ENCODE assay signal across 8 cellular contexts in the genomic region with DNA sequence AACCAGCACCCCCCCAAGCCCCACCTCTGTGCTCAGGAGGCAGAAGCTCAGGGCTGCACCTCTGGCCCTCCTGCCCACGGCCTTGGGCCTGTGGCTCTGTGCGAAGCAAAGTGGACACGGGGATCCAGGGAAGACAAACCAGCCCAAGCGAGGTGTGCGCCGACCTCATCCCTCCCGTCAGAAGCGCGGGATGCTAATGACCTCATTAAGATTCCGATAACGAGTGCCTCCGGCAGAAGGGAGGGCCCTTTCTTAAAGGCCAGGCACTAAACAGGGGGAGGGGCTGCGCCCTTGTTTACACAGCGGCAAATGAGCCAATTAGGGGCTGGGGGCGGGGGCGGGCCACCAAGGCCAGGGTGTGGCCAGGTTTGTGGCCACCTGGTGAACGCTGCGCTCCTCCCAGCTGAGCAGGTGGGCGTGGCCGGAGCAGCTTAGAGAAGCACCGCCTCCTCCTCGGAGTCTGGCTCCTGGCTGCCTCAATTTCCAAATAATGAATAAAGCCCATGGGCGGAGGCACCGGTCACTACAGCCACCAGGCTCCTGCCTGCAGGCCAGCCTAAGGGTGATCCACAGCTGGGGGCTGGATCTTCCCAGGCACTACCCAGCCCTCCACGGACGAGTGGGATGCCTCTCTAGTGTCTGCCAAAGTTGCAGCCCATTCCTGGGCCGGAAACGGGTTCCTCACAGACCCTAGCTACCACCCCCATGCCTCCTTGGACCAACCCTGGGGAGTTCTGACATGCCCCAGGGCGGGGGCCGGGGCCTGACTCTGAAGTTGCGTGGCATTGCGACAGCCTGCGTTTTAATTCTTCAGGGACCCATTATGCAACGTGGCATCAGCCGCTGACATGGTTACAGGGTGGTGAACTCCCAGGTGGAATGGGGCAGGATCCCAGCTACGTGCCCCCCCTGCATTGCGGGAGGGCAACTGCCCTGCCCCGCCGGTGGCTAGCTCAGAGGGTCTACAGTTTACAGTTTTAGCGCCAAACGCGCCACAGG. TPM values are rescaled to one million over a fixed set of nuclear protein-coding genes. Genes with fewer than 3 reads are reported as not detected.
A peak's percentile ranks its signal among the peaks of the same experiment; 100 is the strongest.
DNase-seq lines count a peak whose midpoint lies in the region; ATAC-seq and TF ChIP-seq lines count a peak whose summit lies in the region.

No MANE protein-coding gene starts in this region.

- no peak for TF ChIP-seq POLR2A in uterus (IDR thresholded peaks at IDR 0.05)

- no peak for ATAC-seq in thoracic aorta (ENCODE audit: insufficient number of reproducible peaks, low FRiP score, low read depth)

- DNase-seq in AG10803 (ENCODE audit: low read depth): peak; percentile 26
- DNase-seq in thoracic aorta (ENCODE audit: low spot score): no peak
- DNase-seq in stimulated activated CD4-positive, alpha-beta T cell treated with anti-CD3 and anti-CD28 coated beads, Interleukin-1b, Interleukin-23, amount 100 ng/mL, for 48 hours: no peak
- DNase-seq in A172 (ENCODE audit: low spot score): no peak
- no peak for DNase-seq in uterus

- H3K27ac ChIP-seq in HUES64 (ENCODE audit: low read depth, low read length) (no peak overlapping the region; the same call in 1 of the 2 replicates), VCaP (peak overlapping the region; percentile 86), thoracic aorta (no peak overlapping the region), uterus (no peak overlapping the region)

- peaks cover 32% of the 10 kb centered on the region for H3K4me1 ChIP-seq in HUES64 (ENCODE audit: insufficient read depth, low read length)
- peaks cover 44 to 55% of the 10 kb centered on the region in 2 donors for H3K4me1 ChIP-seq in thoracic aorta (ENCODE audit: control insufficient read depth in 1 of 2, low read depth in 2 of 2)
- H3K4me1 ChIP-seq in uterus: peaks cover 0 to 28% of the 10 kb centered on the region in 2 donors

- peak overlapping the region; percentile 84 for H3K4me3 ChIP-seq in AG10803 (ENCODE audit: low read length)
- H3K4me3 ChIP-seq in HUES64 (ENCODE audit: low read length): peak overlapping the region; percentile 61
- peak overlapping the region; percentile 59 for H3K4me3 ChIP-seq in iPS-18c (ENCODE audit: insufficient read depth, low read depth, low read length)
- peak overlapping the region; percentile 90 for H3K4me3 ChIP-seq in thoracic aorta
- H3K4me3 ChIP-seq in uterus: no peak overlapping the region

- H3K27me3 ChIP-seq in HUES64 (ENCODE audit: insufficient read depth, low read length) (peaks cover 90% of the 10 kb centered on the region), thoracic aorta (replicated peaks; ENCODE audit: insufficient read depth) (peaks cover 7% of the 10 kb centered on the region), uterus (peaks cover 7 to 17% of the 10 kb centered on the region in 2 donors)

- H3K9ac ChIP-seq in HUES64 (ENCODE audit: low read depth, low read length): no peak overlapping the region

- WGBS in HUES64: under 1% methylated on average over 42 of the region's 42 CpGs

- intact Hi-C loops in uterus (cut with DNase I; ENCODE audit: low total_unique reads): no loop called here

- no peak for TF ChIP-seq CTCF in AG10803 (conservative IDR thresholded peaks at IDR 0.05; ENCODE audit: low read length)
- TF ChIP-seq CTCF in VCaP (conservative IDR thresholded peaks at IDR 0.05): no peak
- no peak for TF ChIP-seq CTCF in thoracic aorta (IDR thresholded peaks at IDR 0.05)
- TF ChIP-seq CTCF in uterus (IDR thresholded peaks at IDR 0.05): no peak

- H3K36me3 ChIP-seq in HUES64 (ENCODE audit: insufficient read depth, low read length) (no peaks in the 10 kb centered on the region), thoracic aorta (peaks cover 19% of the 10 kb centered on the region), uterus (no peaks in the 10 kb centered on the region)

- H3K9me3 ChIP-seq in HUES64 (ENCODE audit: insufficient read depth, low read depth, low read length): no peaks in the 10 kb centered on the region; the same call in 1 of the 2 replicates
- peaks cover 3% of the 10 kb centered on the region for H3K9me3 ChIP-seq in iPS-18c (ENCODE audit: control insufficient read depth, insufficient read depth, low read length)
- no peaks in the 10 kb centered on the region for H3K9me3 ChIP-seq in thoracic aorta
- no peaks in the 10 kb centered on the region for H3K9me3 ChIP-seq in uterus

RNA-seq across cellular contexts. Expression of a gene that starts 3.0 kb away (rescaled TPM):
- 2.3 TPM for polyA plus RNA-seq in HUES64 (2013, experiment 1 of 2)
- 2.5 TPM for polyA plus RNA-seq in HUES64 (2013, experiment 2 of 2)
- total RNA-seq in thoracic aorta: 10 to 100 TPM in 1 of 2 donors, 1 to 10 TPM in 1; 6.2 to 10.4 TPM
- 17.2 and 20.5 TPM in 2 replicates for total RNA-seq in A172 (2014; rRNA removed; shearing (Covaris generic))
- 1 to 10 TPM in 2 of 4 donors, under 1 TPM in 2; 0.26 to 8.4 (median 3.5) TPM for total RNA-seq in uterus

RNA-seq across cellular contexts. Expression of a gene that starts 39.4 kb away (rescaled TPM):
- 1.1 TPM for polyA plus RNA-seq in HUES64 (2013, experiment 1 of 2)
- 3.0 TPM for polyA plus RNA-seq in HUES64 (2013, experiment 2 of 2)
- total RNA-seq in thoracic aorta (1 to 10 TPM in 1 of 2 donors, under 1 TPM in 1; 0.71 to 7.4 TPM), uterus (10 to 100 TPM in 1 of 4 donors, 1 to 10 TPM in 2, not detected in 1; 1.8 to 10.7 (median 2.6) TPM)
- 7.9 and 8.8 TPM in 2 replicates for total RNA-seq in A172 (2014; rRNA removed; shearing (Covaris generic))

RNA-seq across cellular contexts. Expression of a gene that starts 58.3 kb away (rescaled TPM):
- 52.5 TPM for polyA plus RNA-seq in HUES64 (2013, experiment 1 of 2)
- 62.4 TPM for polyA plus RNA-seq in HUES64 (2013, experiment 2 of 2)
- total RNA-seq in thoracic aorta: under 1 TPM in 1 of 2 donors, not detected in 1; 0.14 TPM
- total RNA-seq in A172 (2014; rRNA removed; shearing (Covaris generic)): 24.7 and 27.2 TPM in 2 replicates
- total RNA-seq in uterus: 10 to 100 TPM in 1 of 4 donors, 1 to 10 TPM in 2, not detected in 1; 1.0 to 14.9 (median 4.6) TPM

Comparison
In these comparisons a context has a peak if more than half of its experiments do, and no peak if none do; other contexts are left out.
1. H3K4me3 ChIP-seq: peak in AG10803 (single experiment), HUES64 (single experiment), iPS-18c (single experiment) and thoracic aorta (single experiment); none in uterus (0 of 2).